16 cellular contexts compared by ENCODE assay signal in the genomic region with DNA sequence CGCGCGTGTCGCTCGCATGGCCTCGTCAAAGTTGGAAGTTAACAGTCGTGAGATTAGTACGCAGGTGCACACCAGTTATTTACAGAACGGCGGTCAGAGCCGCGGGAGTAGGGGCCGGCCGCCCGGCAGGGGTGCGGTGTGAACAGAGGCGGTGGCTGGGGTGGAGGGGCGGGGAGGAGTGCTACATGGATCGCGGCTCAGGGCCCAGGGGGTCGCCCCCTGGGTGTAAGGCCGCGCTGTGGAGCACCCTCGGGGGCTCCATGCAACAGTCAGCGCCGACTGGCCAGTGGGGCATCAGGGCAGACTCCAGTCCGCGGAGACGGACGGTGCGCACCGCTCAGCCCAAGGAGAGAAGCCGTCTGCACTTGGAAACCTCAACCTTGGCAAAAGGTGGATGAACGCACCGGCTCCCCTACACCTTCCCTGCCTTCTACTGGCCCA.
"Had no signal": no experiment of that assay in that cellular context is flagged by ENCODE, and none has a peak within 500 bp of the region (broad histone marks: within the 10 kb centered on the region; RNA-seq: fewer than 3 reads in every experiment).

No MANE protein-coding gene starts in this region.

- H3K27me3 Mint-ChIP-seq: naive B cell; stimulated activated naive B cell treated with anti-CD40 and anti-IgM and Interleukin-4, amounts not matched to agents 10 μg/mL and 1 μg/mL and 100 μg/mL, for 72 hours; type B pancreatic cell had no signal

- H3K4me3 ChIP-seq: esophagus squamous epithelium, neural progenitor cell had no signal

- H3K27me3 ChIP-seq: esophagus squamous epithelium, neural progenitor cell had no signal

- FAIRE-seq: endothelial cell of umbilical vein, TTC549 had no signal

- H3K4me3 Mint-ChIP-seq: naive B cell; neural progenitor cell; stimulated activated naive B cell treated with anti-CD40 and anti-IgM and Interleukin-4, amounts not matched to agents 10 μg/mL and 1 μg/mL and 100 μg/mL, for 72 hours; type B pancreatic cell; WTC11 had no signal

- H3K79me2 ChIP-seq: parathyroid adenoma had no signal

- H3K9ac ChIP-seq: neural progenitor cell, parathyroid adenoma had no signal

- H3K4me1 Mint-ChIP-seq: naive B cell, neural progenitor cell, WTC11 had no signal

- DNase-seq: activated CD4-positive, alpha-beta T cell treated with anti-CD3 and anti-CD28 coated beads for 4 hours; activated naive CD4-positive, alpha-beta T cell treated with anti-CD3 and anti-CD28 coated beads, Interleukin-2, amount 50 U/mL, for 16 hours; activated T-cell treated with anti-CD3 and anti-CD28 coated beads for 4 hours; esophagus squamous epithelium; hypothalamus; mammary epithelial cell; naive B cell; stimulated activated CD4-positive, alpha-beta T cell treated with anti-CD3 and anti-CD28 coated beads, Interleukin-4, amount 100 ng/mL, for 1 hour; stimulated activated naive B cell treated with anti-CD40 and anti-IgM and Interleukin-4, amounts not matched to agents 10 μg/mL and 1 μg/mL and 100 μg/mL, for 72 hours; T-helper 2 cell had no signal

- H3K4me2 ChIP-seq: neural progenitor cell had no signal

- H3K27ac Mint-ChIP-seq: naive B cell; neural progenitor cell; stimulated activated naive B cell treated with anti-CD40 and anti-IgM and Interleukin-4, amounts not matched to agents 10 μg/mL and 1 μg/mL and 100 μg/mL, for 72 hours; type B pancreatic cell; WTC11 had no signal

- H3K36me3 ChIP-seq: esophagus squamous epithelium, neural progenitor cell had no signal

- ATAC-seq: stimulated activated naive B cell treated with anti-CD40 and anti-IgM and Interleukin-4, amounts not matched to agents 10 μg/mL and 1 μg/mL and 100 μg/mL, for 72 hours; WTC11 had no signal

- H3K36me3 Mint-ChIP-seq: type B pancreatic cell had no signal

- H3K4me1 ChIP-seq: esophagus squamous epithelium, neural progenitor cell, parathyroid adenoma had no signal

- H3K27ac ChIP-seq: esophagus squamous epithelium, neural progenitor cell, parathyroid adenoma had no signal

- H2AFZ ChIP-seq: neural progenitor cell, parathyroid adenoma had no signal
